In the genomic region with DNA sequence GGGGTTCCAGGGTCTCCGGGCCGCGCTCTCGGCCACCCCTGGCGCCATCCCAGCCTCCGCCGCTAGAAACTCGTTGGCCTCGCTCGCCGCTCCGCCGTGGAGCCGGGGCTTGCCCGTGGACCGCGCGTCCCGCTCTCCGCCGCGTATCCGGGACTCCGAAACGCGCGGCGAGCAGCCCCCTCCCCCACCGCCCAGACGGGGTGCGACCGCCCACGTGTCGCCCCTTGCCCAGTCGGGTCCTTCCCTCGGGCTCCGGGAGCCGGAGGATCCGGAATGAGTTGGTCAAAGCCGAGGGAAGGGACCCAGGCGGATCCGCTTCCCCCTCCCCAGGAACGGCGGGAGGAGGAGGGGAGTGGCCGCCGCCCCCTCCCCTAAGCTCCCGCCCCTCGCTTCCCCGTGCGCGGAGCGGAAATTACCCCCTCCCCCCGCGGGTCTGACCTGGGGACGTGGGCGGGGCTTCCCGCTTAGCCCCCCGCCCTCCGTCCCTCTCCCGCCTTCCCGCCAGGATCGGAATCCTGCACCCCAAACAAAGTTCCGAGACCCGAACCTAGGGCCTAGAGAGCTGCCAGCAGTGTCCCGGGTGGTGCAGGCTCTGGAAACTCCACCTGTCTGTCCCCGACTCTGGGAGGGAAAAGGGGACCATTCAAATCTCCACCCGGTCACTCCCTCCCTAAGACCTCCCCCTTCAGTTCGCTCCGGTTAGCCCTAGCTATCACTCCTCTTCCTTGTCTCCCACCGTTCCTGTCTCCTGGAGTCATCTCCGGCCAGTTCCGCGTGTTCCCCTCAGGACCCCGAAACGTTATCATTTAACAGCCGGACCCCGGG, we compare ENCODE assay signal across 9 cellular contexts. TPM values are rescaled to one million over a fixed set of nuclear protein-coding genes. Genes with fewer than 3 reads are reported as not detected.
DNase-seq lines count a peak whose midpoint lies in the region; ATAC-seq and TF ChIP-seq lines count a peak whose summit lies in the region.
"Had no signal": no experiment of that assay in that cellular context is flagged by ENCODE, and none has a peak within 500 bp of the region (broad histone marks: within the 10 kb centered on the region; RNA-seq: fewer than 3 reads in every experiment).

No MANE protein-coding gene starts in this region.

- H3K4me3 ChIP-seq in OCI-LY1 (ENCODE audit: low read depth, low read length, poor library complexity, severe bottlenecking), result peak overlapping the region; percentile 89

- no peak for DNase-seq in T-helper 2 cell treated with Interferon-gamma antibody and Interleukin-4, amounts not matched to agents 5 μg/mL and 100 μg/mL, for 36 hours (ENCODE audit: low spot score)
- no peak for DNase-seq in T-helper 2 cell
- no peak for DNase-seq in effector memory CD8-positive, alpha-beta T cell
- DNase-seq in sciatic nerve (ENCODE audit: low spot score), result no peak
- DNase-seq in cortex of kidney (lab: John Stamatoyannopoulos, UW), result no peak
- DNase-seq in NCI-H1436 treated with DMSO at 0.1 percent for 48 hours (lab: John Stamatoyannopoulos, UW), result no peak

- peaks cover 79% of the 10 kb centered on the region for H3K27me3 Mint-ChIP-seq in T-helper 2 cell treated with Interferon-gamma antibody and Interleukin-4, amounts not matched to agents 5 μg/mL and 100 μg/mL, for 36 hours (ENCODE audit: low read depth)
- peaks cover 87 to 93% of the 10 kb centered on the region in 2 donors for H3K27me3 Mint-ChIP-seq in effector memory CD8-positive, alpha-beta T cell

- intact Hi-C loops in sciatic nerve (cut with DNase I), result loop anchor here (10.0 kb wide), 1 partner anchor 271 kb away; the partner anchor contains the start of genes HOXB13, PRAC1 and PRAC2

- no peaks in the 10 kb centered on the region for H3K27me3 ChIP-seq in OCI-LY1 (ENCODE audit: insufficient read depth, low read length)

- peak overlapping the region; percentile 76 for H3K4me2 ChIP-seq in OCI-LY1 (ENCODE audit: low read length)

- no peaks in the 10 kb centered on the region for H3F3A ChIP-seq in OCI-LY1 (ENCODE audit: insufficient read depth, low read length)

- H3K4me1 ChIP-seq in OCI-LY1 (ENCODE audit: insufficient read depth, low read length, severe bottlenecking), result peaks cover 18% of the 10 kb centered on the region

- no peaks in the 10 kb centered on the region for H3K9me3 ChIP-seq in OCI-LY1 (ENCODE audit: low read length)
- H3K9me3 ChIP-seq: BLaER1 treated with 17β-estradiol and CSF1 and Interleukin-3, amounts not matched to agents 10 nM and 100 nM had no signal

- peaks cover 3% of the 10 kb centered on the region; the same call in 1 of the 2 replicates for H3K36me3 ChIP-seq in OCI-LY1 (ENCODE audit: insufficient read depth, low read length)
- H3K36me3 ChIP-seq: BLaER1 treated with 17β-estradiol and CSF1 and Interleukin-3, amounts not matched to agents 10 nM and 100 nM had no signal

- H2AFZ ChIP-seq in OCI-LY1 (ENCODE audit: low read length), result no peak overlapping the region

- H3K9me2 ChIP-seq in OCI-LY1 (ENCODE audit: low read depth, low read length), result no peaks in the 10 kb centered on the region; the same call in 1 of the 2 replicates

- peak overlapping the region; percentile 85 for H3K9ac ChIP-seq in OCI-LY1 (ENCODE audit: low read length)
- H3K9ac ChIP-seq: BLaER1 treated with 17β-estradiol and CSF1 and Interleukin-3, amounts not matched to agents 10 nM and 100 nM had no signal

- TF ChIP-seq CTCF in OCI-LY1 (IDR thresholded peaks at IDR 0.05; ENCODE audit: low read length), result no peak

- H4K20me1 ChIP-seq in OCI-LY1 (ENCODE audit: insufficient read depth, low read length), result no peaks in the 10 kb centered on the region

- peak overlapping the region; percentile 69 for H3K4me3 Mint-ChIP-seq in T-helper 2 cell treated with Interferon-gamma antibody and Interleukin-4, amounts not matched to agents 5 μg/mL and 100 μg/mL, for 36 hours
- peak overlapping the region; percentile 73 to 77 for H3K4me3 Mint-ChIP-seq in effector memory CD8-positive, alpha-beta T cell

- peaks cover 14% of the 10 kb centered on the region for H3K4me1 Mint-ChIP-seq in T-helper 2 cell treated with Interferon-gamma antibody and Interleukin-4, amounts not matched to agents 5 μg/mL and 100 μg/mL, for 36 hours (ENCODE audit: low read depth)
- H3K4me1 Mint-ChIP-seq in effector memory CD8-positive, alpha-beta T cell (ENCODE audit: low read depth in 2 of 2), result peaks cover 19 to 20% of the 10 kb centered on the region in 2 donors

- no peak for ATAC-seq in effector memory CD8-positive, alpha-beta T cell (replicated peaks)
- ATAC-seq in sciatic nerve, result peak; percentile 17
- no peak for ATAC-seq in GM18498 (IDR thresholded peaks at IDR 0.05; ENCODE audit: unreplicated experiment)

- H3K36me3 Mint-ChIP-seq in T-helper 2 cell treated with Interferon-gamma antibody and Interleukin-4, amounts not matched to agents 5 μg/mL and 100 μg/mL, for 36 hours (ENCODE audit: low read depth), result no peaks in the 10 kb centered on the region
- peaks cover 22% of the 10 kb centered on the region for H3K36me3 Mint-ChIP-seq in effector memory CD8-positive, alpha-beta T cell (ENCODE audit: insufficient read depth)

- peak overlapping the region; percentile 74 for H3K27ac ChIP-seq in OCI-LY1 (ENCODE audit: low read depth, low read length, poor library complexity, severe bottlenecking)
- H3K27ac ChIP-seq: BLaER1 treated with 17β-estradiol and CSF1 and Interleukin-3, amounts not matched to agents 10 nM and 100 nM had no signal

- peaks cover 28% of the 10 kb centered on the region for H3K79me2 ChIP-seq in OCI-LY1 (ENCODE audit: insufficient read depth, low read length)

- peak overlapping the region; percentile 68 for H3K27ac Mint-ChIP-seq in T-helper 2 cell treated with Interferon-gamma antibody and Interleukin-4, amounts not matched to agents 5 μg/mL and 100 μg/mL, for 36 hours
- no peak overlapping the region for H3K27ac Mint-ChIP-seq in effector memory CD8-positive, alpha-beta T cell

- no peaks in the 10 kb centered on the region for H3K9me3 Mint-ChIP-seq in T-helper 2 cell treated with Interferon-gamma antibody and Interleukin-4, amounts not matched to agents 5 μg/mL and 100 μg/mL, for 36 hours
- H3K9me3 Mint-ChIP-seq in effector memory CD8-positive, alpha-beta T cell, result no peaks in the 10 kb centered on the region

RNA-seq across cellular contexts. Expression of gene IGF2BP1, which starts 1.1 kb away (rescaled TPM):
- not detected for total RNA-seq in sciatic nerve

RNA-seq across cellular contexts. Expression of gene GIP, which starts 27.7 kb away (rescaled TPM):
- total RNA-seq in sciatic nerve, result not detected

RNA-seq across cellular contexts. Expression of gene SNF8, which starts 51.4 kb away (rescaled TPM):
- total RNA-seq in sciatic nerve, result 57.1 TPM
